In genomic region chr11:36345535-36346141, GRCh38 we compare ENCODE assay signal across 23 cellular contexts.
"Had no signal": no experiment of that assay in that cellular context is flagged by ENCODE, and none has a peak within 500 bp of the region (broad histone marks: within the 10 kb centered on the region; RNA-seq: fewer than 3 reads in every experiment).

No MANE protein-coding gene starts in this region.

- H3K27ac Mint-ChIP-seq: activated CD8-positive, alpha-beta T cell treated with anti-CD3 and anti-CD28 coated beads for 36 hours; activated T-helper 17 cell treated with anti-CD3 and anti-CD28 coated beads, Interleukin-2, amount 50 U/mL, for 72 hours; endodermal cell; natural killer cell; T-helper 2 cell treated with Interferon-gamma antibody and Interleukin-4, amounts not matched to agents 5 μg/mL and 100 μg/mL, for 36 hours had no signal

- H3K4me3 Mint-ChIP-seq: activated CD8-positive, alpha-beta T cell treated with anti-CD3 and anti-CD28 coated beads for 36 hours; activated T-cell treated with anti-CD3 and anti-CD28 coated beads, Interleukin-2, amount 50 U/mL, for 4 hours; activated T-helper 17 cell treated with anti-CD3 and anti-CD28 coated beads, Interleukin-2, amount 50 U/mL, for 72 hours; endodermal cell; natural killer cell; T-helper 2 cell treated with Interferon-gamma antibody and Interleukin-4, amounts not matched to agents 5 μg/mL and 100 μg/mL, for 36 hours had no signal

- H3K27ac ChIP-seq: brain microvascular endothelial cell, esophagus squamous epithelium, neural progenitor cell, testis, uterus had no signal

- H3K36me3 ChIP-seq: brain microvascular endothelial cell, esophagus squamous epithelium, neural progenitor cell, uterus had no signal

- H3K36me3 Mint-ChIP-seq: natural killer cell, neural progenitor cell had no signal

- ATAC-seq: activated CD8-positive, alpha-beta T cell treated with anti-CD3 and anti-CD28 coated beads for 36 hours; activated T-cell treated with anti-CD3 and anti-CD28 coated beads, Interleukin-2, amount 50 U/mL, for 4 hours; activated T-helper 17 cell treated with anti-CD3 and anti-CD28 coated beads, Interleukin-2, amount 50 U/mL, for 72 hours; natural killer cell; right cardiac atrium; stimulated activated naive CD8-positive, alpha-beta T cell treated with anti-CD3 and anti-CD28 coated beads, Interleukin-15, Interleukin-2, amounts not matched to agents 100 U/mL and 50 U/mL, for 24 hours had no signal

- H3K27me3 ChIP-seq: brain microvascular endothelial cell, neural progenitor cell, testis, uterus had no signal

- H3K4me1 ChIP-seq: esophagus squamous epithelium, testis, uterus had no signal

- H3K9me3 ChIP-seq: esophagus squamous epithelium, testis, uterus had no signal

- DNase-seq: activated CD4-positive, alpha-beta T cell treated with anti-CD3 and anti-CD28 coated beads for 48 hours; activated CD8-positive, alpha-beta T cell treated with anti-CD3 and anti-CD28 coated beads for 36 hours; activated gamma-delta T cell treated with Interleukin-2 at 50 U/mL for 16 hours; activated naive CD4-positive, alpha-beta T cell treated with anti-CD3 and anti-CD28 coated beads, Interleukin-2, amount 50 U/mL, for 16 hours; activated T-cell treated with anti-CD3 and anti-CD28 coated beads, Interleukin-2, amount 50 U/mL, for 4 hours; amniotic stem cell; brain microvascular endothelial cell; caudate nucleus; endodermal cell; esophagus squamous epithelium; glutamatergic neuron; islet precursor cell; midbrain; natural killer cell; right cardiac atrium; stimulated activated CD4-positive, alpha-beta T cell treated with anti-CD3 and anti-CD28 coated beads, Interleukin-4, amount 100 ng/mL, for 1 hour; stimulated activated naive CD8-positive, alpha-beta T cell treated with anti-CD3 and anti-CD28 coated beads, Interleukin-15, Interleukin-2, amounts not matched to agents 100 U/mL and 50 U/mL, for 24 hours; T-helper 1 cell; testis; uterus had no signal

- H3K9me3 Mint-ChIP-seq: activated CD8-positive, alpha-beta T cell treated with anti-CD3 and anti-CD28 coated beads for 36 hours; activated T-cell treated with anti-CD3 and anti-CD28 coated beads, Interleukin-2, amount 50 U/mL, for 4 hours; activated T-helper 17 cell treated with anti-CD3 and anti-CD28 coated beads, Interleukin-2, amount 50 U/mL, for 72 hours; endodermal cell; natural killer cell; neural progenitor cell; T-helper 2 cell treated with Interferon-gamma antibody and Interleukin-4, amounts not matched to agents 5 μg/mL and 100 μg/mL, for 36 hours had no signal

- H3K4me3 ChIP-seq: esophagus squamous epithelium, neural progenitor cell, testis, uterus had no signal
